1 cellular context compared by ENCODE assay signal in genomic region chr15:40756938-40757337, GRCh38.
TF ChIP-seq lines count a peak whose summit lies in the region.

No MANE protein-coding gene starts in this region.

TF ChIP-seq in H1, 55 proteins besides CTCF, POLR2A, EP300 and RAD21:
- no peak for TF ChIP-seq SP4 (IDR thresholded peaks at IDR 0.05; ENCODE audit: low read length)
- TF ChIP-seq GTF2F1 (IDR thresholded peaks at IDR 0.05; ENCODE audit: borderline replicate concordance, low read depth, low read length) = no peak
- TF ChIP-seq TEAD4 (IDR thresholded peaks at IDR 0.05; ENCODE audit: low read depth, low read length) = no peak
- TF ChIP-seq NRF1 (IDR thresholded peaks at IDR 0.05; ENCODE audit: low read depth, low read length) = no peak
- TF ChIP-seq USF2 (IDR thresholded peaks at IDR 0.05; ENCODE audit: low read length) = no peak
- no peak for TF ChIP-seq SIX5 (IDR thresholded peaks at IDR 0.05; ENCODE audit: low read depth, low read length)
- no peak for TF ChIP-seq SP1 (IDR thresholded peaks at IDR 0.05; ENCODE audit: low read depth, low read length)
